14 cellular contexts compared by ENCODE assay signal in genomic region chr2:212956665-212957064, GRCh38.
A peak's percentile ranks its signal among the peaks of the same experiment; 100 is the strongest.
DNase-seq lines count a peak whose midpoint lies in the region; ATAC-seq and TF ChIP-seq lines count a peak whose summit lies in the region.
"Had no signal": no experiment of that assay in that cellular context is flagged by ENCODE, and none has a peak within 500 bp of the region (broad histone marks: within the 10 kb centered on the region; RNA-seq: fewer than 3 reads in every experiment).

No MANE protein-coding gene starts in this region.

- peak overlapping the region; percentile 9 to 31 for H3K27ac ChIP-seq in thoracic aorta

- H3K4me1 Mint-ChIP-seq in MCF 10A (ENCODE audit: insufficient read depth, unreplicated experiment): peaks cover 6% of the 10 kb centered on the region

- no peaks in the 10 kb centered on the region for H3K27me3 Mint-ChIP-seq in MCF 10A (ENCODE audit: insufficient read depth, unreplicated experiment)
- H3K27me3 Mint-ChIP-seq: activated CD4-positive, alpha-beta T cell treated with anti-CD3 and anti-CD28 coated beads for 36 hours had no signal

- peak overlapping the region; percentile 57 for H3K27ac Mint-ChIP-seq in MCF 10A (ENCODE audit: low read depth, unreplicated experiment)
- H3K27ac Mint-ChIP-seq: activated CD4-positive, alpha-beta T cell treated with anti-CD3 and anti-CD28 coated beads for 36 hours had no signal

- no peaks in the 10 kb centered on the region for H3K9me3 Mint-ChIP-seq in MCF 10A (ENCODE audit: unreplicated experiment)

- intact Hi-C loops in MCF 10A (cut with micrococcal nuclease): no loop called here

- DNase-seq in NCI-H2196 (lab: John Stamatoyannopoulos, UW; ENCODE audit: unreplicated experiment): peak; percentile 14
- no peak for DNase-seq in NCI-H2196 treated with DMSO at 0.1 percent for 48 hours (lab: John Stamatoyannopoulos, UW; ENCODE audit: unreplicated experiment)
- peak; percentile 16 for DNase-seq in MCF 10A (ENCODE audit: unreplicated experiment)
- DNase-seq in left lobe of liver (ENCODE audit: low spot score): no peak
- DNase-seq in thoracic aorta (ENCODE audit: low spot score): no peak
- no peak for DNase-seq in activated CD4-positive, CD25-positive, alpha-beta regulatory T cell (lab: John Stamatoyannopoulos, UW)
- no peak for DNase-seq in effector CD4-positive, alpha-beta T cell
- DNase-seq in GOT3 (lab: John Stamatoyannopoulos, UW): no peak
- DNase-seq: activated CD4-positive, alpha-beta T cell treated with anti-CD3 and anti-CD28 coated beads for 36 hours; dermis blood vessel endothelial cell; foreskin melanocyte; NCI-H1105 treated with DMSO at 0.1 percent for 48 hours; NCI-H510A; stimulated activated CD4-positive, alpha-beta T cell treated with anti-CD3 and anti-CD28 coated beads, Interleukin-2, amount 100 ng/mL, for 48 hours had no signal

- no peaks in the 10 kb centered on the region for H3K36me3 ChIP-seq in thoracic aorta

- no peak for TF ChIP-seq CTCF in MCF 10A (IDR thresholded peaks at IDR 0.05; ENCODE audit: unreplicated experiment)
- TF ChIP-seq CTCF in thoracic aorta (IDR thresholded peaks at IDR 0.05): no peak

- H3K4me3 ChIP-seq in thoracic aorta: peak overlapping the region; percentile 49

- no peaks in the 10 kb centered on the region for H3K36me3 Mint-ChIP-seq in MCF 10A (ENCODE audit: insufficient read depth, unreplicated experiment)

- BruUV-seq in MCF 10A (replicated peaks; lab: Mats Ljungman, UMichigan): no TSS peak

- H3K4me3 Mint-ChIP-seq in MCF 10A (ENCODE audit: unreplicated experiment): peak overlapping the region; percentile 6
- H3K4me3 Mint-ChIP-seq: activated CD4-positive, alpha-beta T cell treated with anti-CD3 and anti-CD28 coated beads for 36 hours had no signal

- peak; percentile 48 for ATAC-seq in left lobe of liver
- no peak for ATAC-seq in thoracic aorta (ENCODE audit: insufficient number of reproducible peaks, low FRiP score, low read depth)

- no peaks in the 10 kb centered on the region for H3K9me3 ChIP-seq in thoracic aorta

- H3K27me3 ChIP-seq in thoracic aorta (replicated peaks; ENCODE audit: insufficient read depth): no peaks in the 10 kb centered on the region

- CTCF ChIA-PET in MCF 10A (lab: Yijun Ruan, JAX): interaction anchor here (1.7 kb wide), 1 partner anchor 66 kb away, joined by 4 read pairs; no protein-coding TSS in a partner anchor

- H3K4me1 ChIP-seq in thoracic aorta (ENCODE audit: control insufficient read depth in 1 of 2, low read depth in 2 of 2): peaks cover 4 to 22% of the 10 kb centered on the region in 2 donors

- POLR2A ChIA-PET in MCF 10A (lab: Yijun Ruan, JAX): interaction anchor here (0.6 to 1.0 kb wide), 3 partner anchors 12 to 167 kb away, joined by 3 read pairs; no protein-coding TSS in a partner anchor

Comparison
In these comparisons a context has a peak if more than half of its experiments do, and no peak if none do; other contexts are left out.
1. DNase-seq: peak in NCI-H2196 (single experiment) and MCF 10A (single experiment); none in NCI-H2196 treated with DMSO at 0.1 percent for 48 hours (single experiment), left lobe of liver (single experiment), thoracic aorta (single experiment), activated CD4-positive, CD25-positive, alpha-beta regulatory T cell (0 of 4), effector CD4-positive, alpha-beta T cell (single experiment) and GOT3 (single experiment).